Comparison of ENCODE assay signal across 3 cellular contexts in the genomic region with DNA sequence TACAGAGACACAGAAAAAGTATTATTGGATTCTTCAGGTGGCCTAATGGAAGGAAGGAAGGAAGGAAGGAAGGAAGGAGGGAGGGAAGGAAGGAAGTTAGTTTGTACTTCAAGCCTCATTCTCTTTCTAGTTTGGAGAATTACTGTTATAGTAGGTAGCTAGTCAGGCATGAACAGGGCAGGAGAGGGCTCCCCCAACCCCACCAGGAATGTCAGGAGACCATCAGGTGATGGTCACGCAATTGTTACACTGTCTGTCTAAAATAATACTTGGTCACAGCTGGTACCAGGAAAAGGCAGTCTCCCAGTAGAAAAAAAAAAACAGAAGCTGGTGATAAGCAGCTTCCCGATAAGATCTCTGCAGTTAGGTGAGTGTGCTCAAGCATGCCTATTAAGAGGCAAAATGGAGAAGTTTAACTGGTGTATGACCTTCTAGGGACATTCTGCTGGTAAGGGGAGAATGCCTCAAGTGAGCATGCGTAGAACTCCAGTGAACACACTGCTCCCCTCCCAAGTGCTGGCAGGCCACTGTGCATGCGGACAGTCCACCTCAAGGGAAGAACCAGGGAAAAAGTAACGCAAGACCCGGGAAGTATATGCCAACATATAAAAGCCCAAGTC.
TF ChIP-seq lines count a peak whose summit lies in the region.

No MANE protein-coding gene starts in this region.

TF ChIP-seq in SK-N-SH, 30 proteins besides CTCF, POLR2A, EP300 and RAD21 (continued from another document):
- peak; percentile 31; the same call in 1 of the 2 replicates for TF ChIP-seq GATA2 (CRISPR knock-in tag; IDR thresholded peaks at IDR 0.05)

TF ChIP-seq in SK-N-SH treated with all-trans-retinoic acid at 6 μM for 48 hours, 23 proteins besides CTCF, POLR2A, EP300 and RAD21 (continued from another document):
- TF ChIP-seq, protein P1, sequence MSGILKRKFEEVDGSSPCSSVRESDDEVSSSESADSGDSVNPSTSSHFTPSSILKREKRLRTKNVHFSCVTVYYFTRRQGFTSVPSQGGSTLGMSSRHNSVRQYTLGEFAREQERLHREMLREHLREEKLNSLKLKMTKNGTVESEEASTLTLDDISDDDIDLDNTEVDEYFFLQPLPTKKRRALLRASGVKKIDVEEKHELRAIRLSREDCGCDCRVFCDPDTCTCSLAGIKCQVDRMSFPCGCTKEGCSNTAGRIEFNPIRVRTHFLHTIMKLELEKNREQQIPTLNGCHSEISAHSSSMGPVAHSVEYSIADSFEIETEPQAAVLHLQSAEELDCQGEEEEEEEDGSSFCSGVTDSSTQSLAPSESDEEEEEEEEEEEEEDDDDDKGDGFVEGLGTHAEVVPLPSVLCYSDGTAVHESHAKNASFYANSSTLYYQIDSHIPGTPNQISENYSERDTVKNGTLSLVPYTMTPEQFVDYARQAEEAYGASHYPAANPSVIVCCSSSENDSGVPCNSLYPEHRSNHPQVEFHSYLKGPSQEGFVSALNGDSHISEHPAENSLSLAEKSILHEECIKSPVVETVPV (CRISPR knock-in tag; IDR thresholded peaks at IDR 0.05) = no peak
- TF ChIP-seq ZNF70 (CRISPR knock-in tag; IDR thresholded peaks at IDR 0.05) (no peak), BACH2 (CRISPR knock-in tag; IDR thresholded peaks at IDR 0.05; ENCODE audit: borderline replicate concordance) (no peak), ZNF565 (CRISPR knock-in tag; conservative IDR thresholded peaks at IDR 0.05; ENCODE audit: low read depth) (no peak), ZC3H10 (CRISPR knock-in tag; IDR thresholded peaks at IDR 0.05) (no peak), CSDC2 (CRISPR knock-in tag; IDR thresholded peaks at IDR 0.05) (no peak), ISL1 (CRISPR knock-in tag; IDR thresholded peaks at IDR 0.05) (no peak), ZNF8 (CRISPR knock-in tag; IDR thresholded peaks at IDR 0.05) (no peak), TSHZ2 (CRISPR knock-in tag; IDR thresholded peaks at IDR 0.05) (no peak), TCF4 (CRISPR knock-in tag; IDR thresholded peaks at IDR 0.05; ENCODE audit: borderline replicate concordance) (no peak), RARB (CRISPR knock-in tag; IDR thresholded peaks at IDR 0.05) (no peak), ARNTL (CRISPR knock-in tag; IDR thresholded peaks at IDR 0.05; ENCODE audit: borderline replicate concordance, low read depth) (no peak)
- TF ChIP-seq, protein P2, sequence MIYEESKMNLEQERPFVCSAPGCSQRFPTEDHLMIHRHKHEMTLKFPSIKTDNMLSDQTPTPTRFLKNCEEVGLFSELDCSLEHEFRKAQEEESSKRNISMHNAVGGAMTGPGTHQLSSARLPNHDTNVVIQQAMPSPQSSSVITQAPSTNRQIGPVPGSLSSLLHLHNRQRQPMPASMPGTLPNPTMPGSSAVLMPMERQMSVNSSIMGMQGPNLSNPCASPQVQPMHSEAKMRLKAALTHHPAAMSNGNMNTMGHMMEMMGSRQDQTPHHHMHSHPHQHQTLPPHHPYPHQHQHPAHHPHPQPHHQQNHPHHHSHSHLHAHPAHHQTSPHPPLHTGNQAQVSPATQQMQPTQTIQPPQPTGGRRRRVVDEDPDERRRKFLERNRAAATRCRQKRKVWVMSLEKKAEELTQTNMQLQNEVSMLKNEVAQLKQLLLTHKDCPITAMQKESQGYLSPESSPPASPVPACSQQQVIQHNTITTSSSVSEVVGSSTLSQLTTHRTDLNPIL (CRISPR knock-in tag; IDR thresholded peaks at IDR 0.05; ENCODE audit: low read depth) = no peak
- TF ChIP-seq, protein P3, sequence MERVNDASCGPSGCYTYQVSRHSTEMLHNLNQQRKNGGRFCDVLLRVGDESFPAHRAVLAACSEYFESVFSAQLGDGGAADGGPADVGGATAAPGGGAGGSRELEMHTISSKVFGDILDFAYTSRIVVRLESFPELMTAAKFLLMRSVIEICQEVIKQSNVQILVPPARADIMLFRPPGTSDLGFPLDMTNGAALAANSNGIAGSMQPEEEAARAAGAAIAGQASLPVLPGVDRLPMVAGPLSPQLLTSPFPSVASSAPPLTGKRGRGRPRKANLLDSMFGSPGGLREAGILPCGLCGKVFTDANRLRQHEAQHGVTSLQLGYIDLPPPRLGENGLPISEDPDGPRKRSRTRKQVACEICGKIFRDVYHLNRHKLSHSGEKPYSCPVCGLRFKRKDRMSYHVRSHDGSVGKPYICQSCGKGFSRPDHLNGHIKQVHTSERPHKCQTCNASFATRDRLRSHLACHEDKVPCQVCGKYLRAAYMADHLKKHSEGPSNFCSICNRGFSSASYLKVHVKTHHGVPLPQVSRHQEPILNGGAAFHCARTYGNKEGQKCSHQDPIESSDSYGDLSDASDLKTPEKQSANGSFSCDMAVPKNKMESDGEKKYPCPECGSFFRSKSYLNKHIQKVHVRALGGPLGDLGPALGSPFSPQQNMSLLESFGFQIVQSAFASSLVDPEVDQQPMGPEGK (CRISPR knock-in tag; IDR thresholded peaks at IDR 0.05; ENCODE audit: borderline replicate concordance) = no peak
- TF ChIP-seq, protein P4, sequence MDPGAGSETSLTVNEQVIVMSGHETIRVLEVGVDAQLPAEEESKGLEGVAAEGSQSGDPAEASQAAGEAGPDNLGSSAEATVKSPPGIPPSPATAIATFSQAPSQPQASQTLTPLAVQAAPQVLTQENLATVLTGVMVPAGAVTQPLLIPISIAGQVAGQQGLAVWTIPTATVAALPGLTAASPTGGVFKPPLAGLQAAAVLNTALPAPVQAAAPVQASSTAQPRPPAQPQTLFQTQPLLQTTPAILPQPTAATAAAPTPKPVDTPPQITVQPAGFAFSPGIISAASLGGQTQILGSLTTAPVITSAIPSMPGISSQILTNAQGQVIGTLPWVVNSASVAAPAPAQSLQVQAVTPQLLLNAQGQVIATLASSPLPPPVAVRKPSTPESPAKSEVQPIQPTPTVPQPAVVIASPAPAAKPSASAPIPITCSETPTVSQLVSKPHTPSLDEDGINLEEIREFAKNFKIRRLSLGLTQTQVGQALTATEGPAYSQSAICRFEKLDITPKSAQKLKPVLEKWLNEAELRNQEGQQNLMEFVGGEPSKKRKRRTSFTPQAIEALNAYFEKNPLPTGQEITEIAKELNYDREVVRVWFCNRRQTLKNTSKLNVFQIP (CRISPR knock-in tag; IDR thresholded peaks at IDR 0.05; ENCODE audit: borderline replicate concordance, low read depth) = no peak

TF ChIP-seq in WTC11, 78 proteins besides CTCF, POLR2A, EP300 and RAD21:
- TF ChIP-seq FOXJ3 (CRISPR knock-in tag; IDR thresholded peaks at IDR 0.05; ENCODE audit: borderline replicate concordance) (no peak), IRF1 (CRISPR knock-in tag; IDR thresholded peaks at IDR 0.05) (no peak), PREB (CRISPR knock-in tag; IDR thresholded peaks at IDR 0.05; ENCODE audit: borderline replicate concordance) (no peak), ZNF425 (CRISPR knock-in tag; conservative IDR thresholded peaks at IDR 0.05) (no peak), FOXP1 (CRISPR knock-in tag; IDR thresholded peaks at IDR 0.05; ENCODE audit: borderline replicate concordance) (no peak), PRDM15 (CRISPR knock-in tag; IDR thresholded peaks at IDR 0.05) (no peak), ZNF232 (CRISPR knock-in tag; IDR thresholded peaks at IDR 0.05) (no peak), MYBL2 (CRISPR knock-in tag; IDR thresholded peaks at IDR 0.05) (no peak), ARID4B (CRISPR knock-in tag; IDR thresholded peaks at IDR 0.05; ENCODE audit: borderline replicate concordance) (no peak), ZNF512 (CRISPR knock-in tag; IDR thresholded peaks at IDR 0.05; ENCODE audit: borderline replicate concordance) (no peak), JAZF1 (CRISPR knock-in tag; IDR thresholded peaks at IDR 0.05) (no peak)
- TF ChIP-seq, protein P5, sequence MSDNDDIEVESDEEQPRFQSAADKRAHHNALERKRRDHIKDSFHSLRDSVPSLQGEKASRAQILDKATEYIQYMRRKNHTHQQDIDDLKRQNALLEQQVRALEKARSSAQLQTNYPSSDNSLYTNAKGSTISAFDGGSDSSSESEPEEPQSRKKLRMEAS (CRISPR knock-in tag; IDR thresholded peaks at IDR 0.05) = no peak
